8 cellular contexts compared by ENCODE assay signal in the genomic region with DNA sequence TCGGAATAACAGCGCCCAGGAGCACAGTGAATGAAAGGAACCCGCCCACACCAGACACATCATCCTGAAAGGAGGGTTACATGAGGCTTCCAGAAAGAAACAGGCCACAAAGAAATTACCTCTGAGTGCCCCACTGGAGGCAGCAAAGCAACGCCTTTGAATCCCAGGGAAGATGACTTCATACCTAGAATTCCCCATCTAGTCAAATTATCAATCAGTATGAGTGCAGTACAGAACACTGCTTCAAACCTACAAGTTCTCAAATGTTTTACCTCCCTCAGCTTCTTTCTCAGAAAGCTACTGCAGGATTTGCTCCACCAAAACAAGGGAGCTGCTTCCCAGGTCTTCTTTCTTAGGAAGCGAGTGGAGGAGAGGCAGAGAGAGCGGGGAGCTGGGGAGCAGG.
A peak's percentile ranks its signal among the peaks of the same experiment; 100 is the strongest.
DNase-seq lines count a peak whose midpoint lies in the region; ATAC-seq lines count a peak whose summit lies in the region.

No MANE protein-coding gene starts in this region.

- DNase-seq in activated CD4-positive, CD25-positive, alpha-beta regulatory T cell treated with anti-CD3 and anti-CD28 coated beads, Interleukin-2, amount 50 U/mL, for 16 hours (ENCODE audit: low read depth, low spot score): peak; percentile 45
- DNase-seq in activated CD4-positive, CD25-positive, alpha-beta regulatory T cell treated with anti-CD3 and anti-CD28 coated beads, Interleukin-2, amount 50 U/mL, for 72 hours: no peak
- DNase-seq in activated T-helper 9 cell treated with anti-CD3 and anti-CD28 coated beads, Interleukin-2, amount 50 U/mL, for 16 hours (ENCODE audit: low read depth): peak; percentile 55
- peak; percentile 70 to 77 for DNase-seq in stimulated activated CD4-positive, alpha-beta T cell treated with anti-CD3 and anti-CD28 coated beads, Interleukin-2, amount 100 ng/mL, for 24 hours
- DNase-seq in NCI-H2227 (lab: John Stamatoyannopoulos, UW; ENCODE audit: unreplicated experiment): no peak
- DNase-seq in SW 1271 (lab: John Stamatoyannopoulos, UW): no peak

- ATAC-seq in HG03442 (IDR thresholded peaks at IDR 0.05; ENCODE audit: unreplicated experiment): peak; percentile 49
- ATAC-seq in GM19324 (IDR thresholded peaks at IDR 0.05; ENCODE audit: low FRiP score, unreplicated experiment): no peak

Comparison
In these comparisons a context has a peak if more than half of its experiments do, and no peak if none do; other contexts are left out.
1. DNase-seq: peak in activated CD4-positive, CD25-positive, alpha-beta regulatory T cell treated with anti-CD3 and anti-CD28 coated beads, Interleukin-2, amount 50 U/mL, for 16 hours (single experiment), activated T-helper 9 cell treated with anti-CD3 and anti-CD28 coated beads, Interleukin-2, amount 50 U/mL, for 16 hours (single experiment) and stimulated activated CD4-positive, alpha-beta T cell treated with anti-CD3 and anti-CD28 coated beads, Interleukin-2, amount 100 ng/mL, for 24 hours (2 of 2); none in activated CD4-positive, CD25-positive, alpha-beta regulatory T cell treated with anti-CD3 and anti-CD28 coated beads, Interleukin-2, amount 50 U/mL, for 72 hours (single experiment), NCI-H2227 (single experiment) and SW 1271 (0 of 2).